In genomic region chrX:18833071-18833731, GRCh38 we compare ENCODE assay signal across 9 cellular contexts.
DNase-seq lines count a peak whose midpoint lies in the region; FAIRE-seq and TF ChIP-seq lines count a peak whose summit lies in the region.
"Had no signal": no experiment of that assay in that cellular context is flagged by ENCODE, and none has a peak within 500 bp of the region (broad histone marks: within the 10 kb centered on the region; RNA-seq: fewer than 3 reads in every experiment).

No MANE protein-coding gene starts in this region.

- H3K27ac ChIP-seq in skeletal muscle tissue (ENCODE audit: low read depth, low read length): peak overlapping the region; percentile 92

- H3K36me3 Mint-ChIP-seq in HFFc6 (ENCODE audit: low read depth): no peaks in the 10 kb centered on the region
- H3K36me3 Mint-ChIP-seq in osteocyte (ENCODE audit: unreplicated experiment): no peaks in the 10 kb centered on the region

- H3K36me3 ChIP-seq in skeletal muscle tissue (ENCODE audit: control insufficient read depth in 3 of 3, insufficient read depth in 3 of 3, low read length in 3 of 3): no peaks in the 10 kb centered on the region

- FAIRE-seq in GM19239 (lab: Jason Lieb, UNC): no peak

- H3K9ac ChIP-seq in skeletal muscle tissue (ENCODE audit: low read depth in 1 of 3, low read length in 3 of 3): peak overlapping the region; percentile 68 to 75 (median 71)

- no peak overlapping the region for H3K4me3 ChIP-seq in choroid plexus epithelial cell (ENCODE audit: low read depth, low read length)
- H3K4me3 ChIP-seq in skeletal muscle tissue (ENCODE audit: low read length in 3 of 3): peak overlapping the region; percentile 59 to 61 (median 59)

- DNase-seq in HFFc6 (no peak), choroid plexus epithelial cell (ENCODE audit: low read depth) (peak; percentile 12), left kidney (ENCODE audit: low read depth, low spot score) (peak; percentile 40), osteocyte (ENCODE audit: extremely low spot score, unreplicated experiment) (no peak), HEK293T (ENCODE audit: extremely low spot score) (no peak), GM19239 (ENCODE audit: insufficient read length, low spot score) (no peak), CD1c-positive myeloid dendritic cell (ENCODE audit: extremely low spot score) (no peak)
- DNase-seq: NCI-H1417 treated with DMSO at 0.1 percent for 48 hours had no signal

- no peaks in the 10 kb centered on the region for H3K27me3 ChIP-seq in skeletal muscle tissue (ENCODE audit: control insufficient read depth in 3 of 3, insufficient read depth in 3 of 3, low read length in 3 of 3)

- peaks cover 3% of the 10 kb centered on the region; the same call in 1 of the 2 replicates for H3K27me3 Mint-ChIP-seq in HFFc6 (ENCODE audit: insufficient read depth)
- no peaks in the 10 kb centered on the region for H3K27me3 Mint-ChIP-seq in osteocyte (ENCODE audit: unreplicated experiment)

- POLR2A ChIA-PET in HEK293T (lab: Yijun Ruan, JAX): no interaction called here

- H3K9me3 Mint-ChIP-seq in HFFc6 (no peaks in the 10 kb centered on the region), osteocyte (ENCODE audit: unreplicated experiment) (peaks cover 10% of the 10 kb centered on the region)

- peak overlapping the region; percentile 47; the same call in 1 of the 2 replicates for H3K4me3 Mint-ChIP-seq in HFFc6
- H3K4me3 Mint-ChIP-seq in osteocyte (ENCODE audit: unreplicated experiment): no peak overlapping the region

- H3K4me1 Mint-ChIP-seq in HFFc6 (ENCODE audit: low read depth) (no peaks in the 10 kb centered on the region), osteocyte (ENCODE audit: unreplicated experiment) (no peaks in the 10 kb centered on the region)

- H3K27ac Mint-ChIP-seq in HFFc6: no peak overlapping the region
- H3K27ac Mint-ChIP-seq in osteocyte (ENCODE audit: unreplicated experiment): no peak overlapping the region

- H3K9me3 ChIP-seq in skeletal muscle tissue (ENCODE audit: control insufficient read depth in 3 of 3, low read length in 3 of 3): no peaks in the 10 kb centered on the region

- CTCF ChIA-PET in HEK293T (lab: Yijun Ruan, JAX): no interaction called here

- no peaks in the 10 kb centered on the region for H3K4me1 ChIP-seq in skeletal muscle tissue (ENCODE audit: control insufficient read depth in 3 of 3, insufficient read depth in 3 of 3, low read length in 3 of 3)

- TF ChIP-seq CTCF in HFFc6 (IDR thresholded peaks at IDR 0.05): no peak
- TF ChIP-seq CTCF in choroid plexus epithelial cell (conservative IDR thresholded peaks at IDR 0.05; ENCODE audit: low read depth, low read length): no peak
- TF ChIP-seq CTCF in osteocyte (IDR thresholded peaks at IDR 0.05): no peak

TF ChIP-seq in HEK293T, 16 proteins besides CTCF, POLR2A, EP300 and RAD21:
- TF ChIP-seq ELF4 (IDR thresholded peaks at IDR 0.05) (no peak), PKNOX1 (IDR thresholded peaks at IDR 0.05) (no peak), FOXM1 (IDR thresholded peaks at IDR 0.05; ENCODE audit: borderline replicate concordance) (no peak), BHLHE40 (IDR thresholded peaks at IDR 0.05; ENCODE audit: borderline replicate concordance) (no peak), FOXA1 (IDR thresholded peaks at IDR 0.05) (no peak), ARNT (IDR thresholded peaks at IDR 0.05) (no peak), SUZ12 (IDR thresholded peaks at IDR 0.05) (no peak), NFRKB (IDR thresholded peaks at IDR 0.05) (no peak), TARDBP (IDR thresholded peaks at IDR 0.05) (no peak), LEF1 (IDR thresholded peaks at IDR 0.05; ENCODE audit: borderline replicate concordance) (no peak), SP1 (IDR thresholded peaks at IDR 0.05) (no peak), FOXK2 (IDR thresholded peaks at IDR 0.05) (no peak), HDGF (IDR thresholded peaks at IDR 0.05; ENCODE audit: borderline replicate concordance) (no peak)

Comparison
In these comparisons a context has a peak if more than half of its experiments do, and no peak if none do; other contexts are left out.
1. DNase-seq: peak in choroid plexus epithelial cell (single experiment) and left kidney (single experiment); none in HFFc6 (single experiment), osteocyte (single experiment), HEK293T (single experiment), GM19239 (single experiment) and CD1c-positive myeloid dendritic cell (single experiment).